Comparison of ENCODE assay signal across 29 cellular contexts in genomic region chr6:12422848-12423247, GRCh38.
DNase-seq lines count a peak whose midpoint lies in the region; ATAC-seq, FAIRE-seq and TF ChIP-seq lines count a peak whose summit lies in the region.
"Had no signal": no experiment of that assay in that cellular context is flagged by ENCODE, and none has a peak within 500 bp of the region (broad histone marks: within the 10 kb centered on the region; RNA-seq: fewer than 3 reads in every experiment).

No MANE protein-coding gene starts in this region.

- H3K4me1 Mint-ChIP-seq in neural progenitor cell: peaks cover 45% of the 10 kb centered on the region
- H3K4me1 Mint-ChIP-seq: CD8-positive, alpha-beta memory T cell; naive B cell had no signal

- no peak overlapping the region for H3K9ac ChIP-seq in H1 (replicated peaks in 1 of 4; ENCODE audit: extremely low read depth in 1 of 4, low read depth in 3 of 4, low read length in 3 of 4)
- no peak overlapping the region for H3K9ac ChIP-seq in neural progenitor cell

- POLR2A ChIA-PET in H1 (lab: Charles Lee; ENCODE audit: partially characterized antibody): no interaction called here

- H3K4me3 Mint-ChIP-seq in neural progenitor cell: no peak overlapping the region
- H3K4me3 Mint-ChIP-seq: activated T-cell treated with anti-CD3 and anti-CD28 coated beads, Interleukin-2, amount 50 U/mL, for 72 hours; CD8-positive, alpha-beta memory T cell; mesothelial cell of epicardium; naive B cell; type B pancreatic cell had no signal

- TF ChIP-seq RAD21 in H1 (IDR thresholded peaks at IDR 0.05 in 1 of 2, conservative IDR thresholded peaks at IDR 0.05 in 1 of 2; ENCODE audit: low read depth in 2 of 2, low read length in 2 of 2): no peak

- no peak overlapping the region for H2BK20ac ChIP-seq in H1 (ENCODE audit: low read length)

- H3K36me3 ChIP-seq in H1 (ENCODE audit: control insufficient read depth in 2 of 4, insufficient read depth in 4 of 4, low read length in 3 of 4): no peaks in the 10 kb centered on the region
- H3K36me3 ChIP-seq in neural progenitor cell: no peaks in the 10 kb centered on the region
- H3K36me3 ChIP-seq: adrenal gland, BE2C, left lung had no signal

- H3K27ac Mint-ChIP-seq in neural progenitor cell: peak overlapping the region; percentile 70
- H3K27ac Mint-ChIP-seq: activated T-cell treated with anti-CD3 and anti-CD28 coated beads, Interleukin-2, amount 50 U/mL, for 72 hours; CD8-positive, alpha-beta memory T cell; naive B cell; progenitor cell of endocrine pancreas; type B pancreatic cell had no signal

- no peaks in the 10 kb centered on the region for H3K36me3 Mint-ChIP-seq in neural progenitor cell
- H3K36me3 Mint-ChIP-seq: CD8-positive, alpha-beta memory T cell; mesothelial cell of epicardium; naive B cell; type B pancreatic cell had no signal

- TF ChIP-seq POLR2A in H1 (IDR thresholded peaks at IDR 0.05; ENCODE audit: control extremely low read depth in 1 of 2, low read depth in 2 of 2, low read length in 2 of 2): no peak

- H2BK12ac ChIP-seq in H1 (ENCODE audit: low read depth, low read length): no peak overlapping the region

- no peak overlapping the region for H2BK120ac ChIP-seq in H1 (replicated peaks; ENCODE audit: low read depth, low read length)

- no peak for FAIRE-seq in H1 (lab: Jason Lieb, UNC)
- FAIRE-seq: A204.1, H54, islet of Langerhans had no signal

- intact Hi-C loops in left ventricle myocardium superior (cut with micrococcal nuclease) (no loop called here), cardiac septum (cut with DNase I) (no loop called here)

- 0 out of 2 replicates have a peak overlapping the region, but pooled peaks have one; percentile 5 for H3K18ac ChIP-seq in H1 (ENCODE audit: extremely low read depth, low read length)

- H2AFZ ChIP-seq in H1 (ENCODE audit: low read length): peak overlapping the region; percentile 83
- H2AFZ ChIP-seq in neural progenitor cell (replicated peaks): peak overlapping the region; percentile 7

- H3K4me1 ChIP-seq in H1 (replicated peaks in 1 of 4; ENCODE audit: control insufficient read depth in 3 of 4, insufficient read depth in 4 of 4, low read length in 3 of 4) (peaks cover 0 to 4% (median 0%) of the 10 kb centered on the region in 4 experiments; a peak in 4 of 7 replicates), neural progenitor cell (peaks cover 45% of the 10 kb centered on the region)
- H3K4me1 ChIP-seq: adrenal gland, BE2C had no signal

- no peaks in the 10 kb centered on the region for H3K79me2 ChIP-seq in H1 (ENCODE audit: control insufficient read depth in 1 of 2, insufficient read depth in 2 of 2, low read length in 2 of 2)
- H3K79me2 ChIP-seq in neural progenitor cell (ENCODE audit: low read depth): no peaks in the 10 kb centered on the region

- H3K27me3 Mint-ChIP-seq in neural progenitor cell (ENCODE audit: insufficient read depth, low read depth): no peaks in the 10 kb centered on the region
- H3K27me3 Mint-ChIP-seq: naive B cell had no signal

- no peak overlapping the region for H3K23ac ChIP-seq in H1 (ENCODE audit: insufficient read length)

- H4K5ac ChIP-seq in H1 (ENCODE audit: insufficient read length, low read depth, low read length): no peak overlapping the region

- no peak overlapping the region for H4K91ac ChIP-seq in H1 (replicated peaks; ENCODE audit: insufficient read length, low read length)

- no peak overlapping the region for H3K4ac ChIP-seq in H1 (replicated peaks; ENCODE audit: insufficient read length, low read depth, low read length)

- no peak overlapping the region for H2AK5ac ChIP-seq in H1 (ENCODE audit: low read depth, low read length)

- H3K27ac ChIP-seq in H1 (ENCODE audit: low read depth, low read length): no peak overlapping the region
- no peak overlapping the region for H3K27ac ChIP-seq in neural progenitor cell
- H3K27ac ChIP-seq: adrenal gland, dorsolateral prefrontal cortex, left lung had no signal

- H3K9me3 Mint-ChIP-seq in neural progenitor cell: no peaks in the 10 kb centered on the region

- H3K4me3 ChIP-seq in H1 (ENCODE audit: extremely low read depth in 1 of 4, insufficient read depth in 2 of 4, low read depth in 3 of 4, low read length in 4 of 4): no peak overlapping the region
- H3K4me3 ChIP-seq in neural progenitor cell: no peak overlapping the region
- H3K4me3 ChIP-seq: adrenal gland, dorsolateral prefrontal cortex, left lung had no signal

- H3K23me2 ChIP-seq in H1 (ENCODE audit: low read depth, low read length): no peaks in the 10 kb centered on the region

- TF ChIP-seq CTCF in H1 (IDR thresholded peaks at IDR 0.05; ENCODE audit: control extremely low read depth in 1 of 3, insufficient read depth in 1 of 3, low read depth in 1 of 3, low read length in 3 of 3) (no peak), neural progenitor cell (IDR thresholded peaks at IDR 0.05) (no peak)

- ATAC-seq in left ventricle myocardium superior: peak; percentile 31
- ATAC-seq: activated T-cell treated with anti-CD3 and anti-CD28 coated beads, Interleukin-2, amount 50 U/mL, for 72 hours; left lung had no signal

- CTCF ChIA-PET in H1 (lab: Charles Lee; ENCODE audit: partially characterized antibody): interaction anchor here (0.6 to 1.7 kb wide), 2 partner anchors 84 to 133 kb away, joined by 3 to 5 read pairs; partner anchors contain the start of gene EDN1

- H3K79me1 ChIP-seq in H1 (ENCODE audit: low read depth, low read length): no peaks in the 10 kb centered on the region

- no peak overlapping the region for H2BK5ac ChIP-seq in H1 (ENCODE audit: low read depth, low read length)

- H3K14ac ChIP-seq in H1 (ENCODE audit: insufficient read length): no peak overlapping the region

- H4K8ac ChIP-seq in H1 (ENCODE audit: extremely low read depth, insufficient read depth, low read length): no peak overlapping the region

- peak; percentile 33 for DNase-seq in left ventricle myocardium superior
- no peak for DNase-seq in cardiac septum (ENCODE audit: low spot score)
- DNase-seq in H1 (ENCODE audit: low read depth in 1 of 2, low spot score in 2 of 2): no peak
- DNase-seq in neural progenitor cell (ENCODE audit: low spot score): peak; percentile 13
- no peak for DNase-seq in NCI-H2029 (lab: John Stamatoyannopoulos, UW)
- DNase-seq in ecto neural progenitor cell (ENCODE audit: low spot score): no peak
- no peak for DNase-seq in SIG-M5 (lab: John Stamatoyannopoulos, UW)
- no peak for DNase-seq in activated CD8-positive, alpha-beta memory T cell treated with anti-CD3 and anti-CD28 coated beads, Interleukin-2, amount 50 U/mL, for 48 hours
- DNase-seq: activated CD4-positive, alpha-beta T cell treated with anti-CD3 and anti-CD28 coated beads, Interleukin-2, amount 50 U/mL, for 48 hours; activated CD4-positive, CD25-positive, alpha-beta regulatory T cell treated with anti-CD3 and anti-CD28 coated beads, Interleukin-2, amount 50 U/mL, for 72 hours; activated T-cell treated with anti-CD3 and anti-CD28 coated beads, Interleukin-2, amount 50 U/mL, for 72 hours; adrenal gland; BE2C; CD8-positive, alpha-beta memory T cell; dorsolateral prefrontal cortex; Karpas-422; naive B cell; NCI-H1930; NCI-H526 treated with DMSO at 0.1 percent for 48 hours; SHP77 treated with DMSO at 0.1 percent for 48 hours; stimulated activated CD4-positive, alpha-beta T cell treated with anti-CD3 and anti-CD28 coated beads, Interleukin-15, amount 100 ng/mL, for 24 hours; stimulated activated CD4-positive, alpha-beta T cell treated with anti-CD3 and anti-CD28 coated beads, Interleukin-4, amount 100 ng/mL, for 4 hours had no signal

- H3K27me3 ChIP-seq in H1 (replicated peaks in 1 of 4; ENCODE audit: control insufficient read depth in 3 of 4, extremely low read depth in 1 of 4, insufficient read depth in 3 of 4, low read length in 3 of 4) (no peaks in the 10 kb centered on the region; a peak in 1 of 7 replicates), neural progenitor cell (no peaks in the 10 kb centered on the region)
- H3K27me3 ChIP-seq: adrenal gland, BE2C, left lung had no signal

- no peak overlapping the region for H3K56ac ChIP-seq in H1 (replicated peaks; ENCODE audit: insufficient read length, low read depth, low read length)

- H3K4me2 ChIP-seq in H1 (ENCODE audit: insufficient read depth in 1 of 2, low read depth in 2 of 2, low read length in 2 of 2) (no peak overlapping the region), neural progenitor cell (no peak overlapping the region)

- H3K9me3 ChIP-seq in H1 (ENCODE audit: insufficient read depth in 2 of 2, low read depth in 1 of 2, low read length in 1 of 2) (no peaks in the 10 kb centered on the region), neural progenitor cell (ENCODE audit: low read depth) (no peaks in the 10 kb centered on the region)
- H3K9me3 ChIP-seq: adrenal gland, BE2C had no signal

- H2BK15ac ChIP-seq in H1 (ENCODE audit: low read length): no peak overlapping the region; the same call in 1 of the 2 replicates

- WGBS in H1 (ENCODE audit: extremely low coverage in 1 of 2, insufficient coverage in 1 of 2, insufficient read length in 1 of 2, insufficient replicate concordance in 2 of 2, low coverage in 1 of 2, low lambda C conversion rate in 2 of 2, missing lambda C conversion rate in 1 of 2), 2 experiments: 84% methylated on average over 8 of the region's 8 CpGs; no CpG with 5 or more reads in 1 of the 2 experiments

- no peaks in the 10 kb centered on the region for H4K20me1 ChIP-seq in H1 (replicated peaks in 1 of 2; ENCODE audit: control insufficient read depth in 1 of 2, insufficient read depth in 2 of 2, low read length in 2 of 2)
- no peaks in the 10 kb centered on the region for H4K20me1 ChIP-seq in neural progenitor cell (ENCODE audit: low read depth)

- TF ChIP-seq EP300 in H1 (IDR thresholded peaks at IDR 0.05; ENCODE audit: borderline replicate concordance in 1 of 2, low read depth in 2 of 2, low read length in 2 of 2): no peak

- H3F3A ChIP-seq in neural progenitor cell (ENCODE audit: low read depth): peaks cover 10% of the 10 kb centered on the region

TF ChIP-seq in H1, 55 proteins besides CTCF, POLR2A, EP300 and RAD21:
- TF ChIP-seq SP2 (IDR thresholded peaks at IDR 0.05; ENCODE audit: low read length) (no peak), ZNF274 (IDR thresholded peaks at IDR 0.05; ENCODE audit: borderline replicate concordance, extremely low read depth, low read length) (no peak), BCL11A (IDR thresholded peaks at IDR 0.05; ENCODE audit: low read depth in 2 of 2, low read length in 2 of 2) (no peak), SUZ12 (IDR thresholded peaks at IDR 0.05; ENCODE audit: low read length) (no peak), CBX8 (IDR thresholded peaks at IDR 0.05; ENCODE audit: borderline replicate concordance, low read depth, low read length) (no peak), CHD2 (IDR thresholded peaks at IDR 0.05; ENCODE audit: low read length) (no peak)
TF ChIP-seq in H1: peak in this region for 0.

Comparison
In these comparisons a context has a peak if more than half of its experiments do, and no peak if none do; other contexts are left out.
1. DNase-seq: peak in left ventricle myocardium superior (single experiment) and neural progenitor cell (single experiment); none in cardiac septum (single experiment), H1 (0 of 2), NCI-H2029 (single experiment), ecto neural progenitor cell (single experiment), SIG-M5 (single experiment) and activated CD8-positive, alpha-beta memory T cell treated with anti-CD3 and anti-CD28 coated beads, Interleukin-2, amount 50 U/mL, for 48 hours (single experiment).